19 cellular contexts compared by ENCODE assay signal in genomic region chr6:5442946-5443345, GRCh38.
DNase-seq lines count a peak whose midpoint lies in the region; ATAC-seq, FAIRE-seq and TF ChIP-seq lines count a peak whose summit lies in the region.
"Had no signal": no experiment of that assay in that cellular context is flagged by ENCODE, and none has a peak within 500 bp of the region (broad histone marks: within the 10 kb centered on the region; RNA-seq: fewer than 3 reads in every experiment).

No MANE protein-coding gene starts in this region.

- H3K27ac Mint-ChIP-seq in GM23338, result no peak overlapping the region
- H3K27ac Mint-ChIP-seq: CD8-positive, alpha-beta T cell had no signal

- no peaks in the 10 kb centered on the region for H3K36me3 ChIP-seq in IMR-90 (ENCODE audit: control insufficient read depth, insufficient read depth, low read length)
- H3K36me3 ChIP-seq in OCI-LY1 (ENCODE audit: insufficient read depth, low read length), result no peaks in the 10 kb centered on the region
- no peaks in the 10 kb centered on the region for H3K36me3 ChIP-seq in hepatocyte (replicated peaks; ENCODE audit: insufficient read depth, low read depth)
- no peaks in the 10 kb centered on the region for H3K36me3 ChIP-seq in GM23338 (ENCODE audit: insufficient read depth)
- H3K36me3 ChIP-seq in BE2C, result no peaks in the 10 kb centered on the region
- H3K36me3 ChIP-seq: BLaER1 had no signal

- no peaks in the 10 kb centered on the region for H3K9me2 ChIP-seq in OCI-LY1 (ENCODE audit: low read depth, low read length)
- no peaks in the 10 kb centered on the region for H3K9me2 ChIP-seq in hepatocyte (replicated peaks; ENCODE audit: insufficient read depth)
- no peaks in the 10 kb centered on the region for H3K9me2 ChIP-seq in GM23338 (ENCODE audit: insufficient read depth)

- no peak overlapping the region for H3K4me3 ChIP-seq in IMR-90 (ENCODE audit: insufficient read depth, low read depth, low read length)
- no peak overlapping the region for H3K4me3 ChIP-seq in OCI-LY1 (ENCODE audit: low read depth, low read length, poor library complexity, severe bottlenecking)
- no peak overlapping the region for H3K4me3 ChIP-seq in hepatocyte
- no peak overlapping the region for H3K4me3 ChIP-seq in GM23338
- H3K4me3 ChIP-seq in BE2C (ENCODE audit: low read depth, low read length), result no peak overlapping the region
- H3K4me3 ChIP-seq: BLaER1 had no signal

- H3K4me3 Mint-ChIP-seq in GM23338, result no peak overlapping the region
- H3K4me3 Mint-ChIP-seq: CD4-positive, CD25-positive, alpha-beta regulatory T cell; CD8-positive, alpha-beta T cell had no signal

- 0 out of 2 replicates have a peak overlapping the region, but pooled peaks have one; percentile 17 for H3K14ac ChIP-seq in IMR-90 (replicated peaks; ENCODE audit: low read depth, low read length)

- no peak for TF ChIP-seq RAD21 in IMR-90 (IDR thresholded peaks at IDR 0.05; ENCODE audit: low read length)

- no peak overlapping the region for H3K4ac ChIP-seq in IMR-90 (ENCODE audit: low read depth, low read length)

- H4K8ac ChIP-seq in IMR-90 (ENCODE audit: low read depth in 2 of 2, low read length in 2 of 2), result no peak overlapping the region

- H2BK5ac ChIP-seq in IMR-90 (ENCODE audit: low read depth, low read length, poor library complexity, severe bottlenecking), result no peak overlapping the region

- H3K23ac ChIP-seq in IMR-90 (ENCODE audit: low read depth, low read length), result no peak overlapping the region

- H4K20me1 ChIP-seq in IMR-90 (ENCODE audit: insufficient read depth, low read length) (no peaks in the 10 kb centered on the region), OCI-LY1 (ENCODE audit: insufficient read depth, low read length) (no peaks in the 10 kb centered on the region), hepatocyte (ENCODE audit: insufficient read depth, poor library complexity, severe bottlenecking) (no peaks in the 10 kb centered on the region), GM23338 (replicated peaks; ENCODE audit: insufficient read depth) (no peaks in the 10 kb centered on the region)
- H4K20me1 ChIP-seq: BLaER1 had no signal

- no CpG with 5 or more reads among the region's 2 CpGs for WGBS in IMR-90 (ENCODE audit: extremely low coverage in 2 of 2, insufficient read length in 1 of 2), 2 experiments
- WGBS in hepatocyte (ENCODE audit: low lambda C conversion rate, missing lambda C conversion rate), result 55% methylated on average over 2 of the region's 2 CpGs

- no peak overlapping the region for H2AK5ac ChIP-seq in IMR-90 (ENCODE audit: low read depth, low read length)

- no peaks in the 10 kb centered on the region for H3K27me3 ChIP-seq in IMR-90 (ENCODE audit: control insufficient read depth, insufficient read depth, low read length)
- H3K27me3 ChIP-seq in OCI-LY1 (ENCODE audit: insufficient read depth, low read length), result no peaks in the 10 kb centered on the region
- H3K27me3 ChIP-seq in hepatocyte, result no peaks in the 10 kb centered on the region
- no peaks in the 10 kb centered on the region for H3K27me3 ChIP-seq in GM23338 (ENCODE audit: insufficient read depth)
- H3K27me3 ChIP-seq in BE2C, result no peaks in the 10 kb centered on the region
- H3K27me3 ChIP-seq: BLaER1 had no signal

- H2AFZ ChIP-seq in IMR-90 (replicated peaks; ENCODE audit: low read length, poor library complexity), result no peak overlapping the region
- H2AFZ ChIP-seq in OCI-LY1 (ENCODE audit: low read length), result no peak overlapping the region
- no peak overlapping the region for H2AFZ ChIP-seq in hepatocyte
- H2AFZ ChIP-seq in GM23338, result no peak overlapping the region

- ATAC-seq in IMR-90 (ENCODE audit: low read depth), result no peak
- ATAC-seq in GM23338, result no peak
- ATAC-seq: CD8-positive, alpha-beta T cell had no signal

- intact Hi-C loops in IMR-90 (cut with micrococcal nuclease), result no loop called here

- peaks cover 33% of the 10 kb centered on the region for H3K4me1 Mint-ChIP-seq in GM23338

- POLR2A ChIA-PET in IMR-90 (lab: Charles Lee; ENCODE audit: unreplicated experiment), result no interaction called here

- H3K27ac ChIP-seq in IMR-90 (ENCODE audit: insufficient read depth, low read length) (no peak overlapping the region), OCI-LY1 (ENCODE audit: low read depth, low read length, poor library complexity, severe bottlenecking) (peak overlapping the region; percentile 82), hepatocyte (peak overlapping the region; percentile 70), GM23338 (ENCODE audit: low read depth) (no peak overlapping the region)
- H3K27ac ChIP-seq: BLaER1, C4-2B had no signal

- H3K4me1 ChIP-seq in IMR-90 (ENCODE audit: control insufficient read depth, insufficient read depth, low read length) (peaks cover 2% of the 10 kb centered on the region; the same call in 1 of the 2 replicates), OCI-LY1 (ENCODE audit: insufficient read depth, low read length, severe bottlenecking) (peaks cover 49% of the 10 kb centered on the region), hepatocyte (ENCODE audit: insufficient read depth) (peaks cover 4% of the 10 kb centered on the region), GM23338 (ENCODE audit: insufficient read depth) (peaks cover 18% of the 10 kb centered on the region), BE2C (no peaks in the 10 kb centered on the region)
- H3K4me1 ChIP-seq: BLaER1, Caco-2 had no signal

- no peaks in the 10 kb centered on the region for H3K9me3 Mint-ChIP-seq in GM23338
- H3K9me3 Mint-ChIP-seq: CD8-positive, alpha-beta T cell had no signal

- H3K4me2 ChIP-seq in IMR-90 (ENCODE audit: low read depth, low read length) (no peak overlapping the region), OCI-LY1 (ENCODE audit: low read length) (peak overlapping the region; percentile 23; the same call in 1 of the 2 replicates), hepatocyte (no peak overlapping the region), GM23338 (no peak overlapping the region)
- H3K4me2 ChIP-seq: BLaER1 had no signal

- H3K56ac ChIP-seq in IMR-90 (ENCODE audit: extremely low read depth, insufficient read depth, low read length), result no peak overlapping the region

- no peak overlapping the region for H2AK9ac ChIP-seq in IMR-90 (replicated peaks; ENCODE audit: low read depth, low read length, poor library complexity)

- H3K9me1 ChIP-seq in IMR-90 (ENCODE audit: insufficient read depth, low read length), result no peaks in the 10 kb centered on the region

- FAIRE-seq in frontal cortex (lab: Jason Lieb, UNC), result no peak
- FAIRE-seq: G401.6, GM12892, H1 had no signal

- no peak for TF ChIP-seq POLR2A in IMR-90 (IDR thresholded peaks at IDR 0.05; ENCODE audit: low read depth, low read length)

- no peaks in the 10 kb centered on the region for H3F3A ChIP-seq in OCI-LY1 (ENCODE audit: insufficient read depth, low read length)
- no peaks in the 10 kb centered on the region for H3F3A ChIP-seq in GM23338 (replicated peaks; ENCODE audit: low read depth)

- no peak overlapping the region for H2BK120ac ChIP-seq in IMR-90 (ENCODE audit: low read depth, low read length)

- no peak overlapping the region for H4K5ac ChIP-seq in IMR-90 (ENCODE audit: low read depth, low read length)

- H2BK20ac ChIP-seq in IMR-90 (ENCODE audit: low read depth, low read length), result no peak overlapping the region

- H3K9ac ChIP-seq in IMR-90 (ENCODE audit: low read depth, low read length), result no peak overlapping the region
- no peak overlapping the region for H3K9ac ChIP-seq in OCI-LY1 (ENCODE audit: low read length)
- H3K9ac ChIP-seq: BLaER1 had no signal

- H4K91ac ChIP-seq in IMR-90 (ENCODE audit: insufficient read depth, low read depth, low read length), result no peak overlapping the region

- no peak overlapping the region for H2BK15ac ChIP-seq in IMR-90 (ENCODE audit: low read depth, low read length)

- H3K27me3 Mint-ChIP-seq in GM23338 (ENCODE audit: insufficient read depth, low read depth, poor library complexity), result no peaks in the 10 kb centered on the region
- H3K27me3 Mint-ChIP-seq: CD4-positive, CD25-positive, alpha-beta regulatory T cell had no signal

- H3K18ac ChIP-seq in IMR-90 (ENCODE audit: low read depth, low read length), result no peak overlapping the region

- no peaks in the 10 kb centered on the region for H3K36me3 Mint-ChIP-seq in GM23338 (ENCODE audit: low read depth)

- peaks cover 4 to 5% of the 10 kb centered on the region in 2 experiments; a peak in 2 of 4 replicates for H3K79me1 ChIP-seq in IMR-90 (ENCODE audit: low read depth in 1 of 2, low read length in 2 of 2)

- in situ Hi-C loops in IMR-90 (cut with MboI; ENCODE audit: low sequenced_read_pairs), result no loop called here

- dilution Hi-C loops in IMR-90 (cut with HindIII; ENCODE audit: low sequenced_read_pairs, unreplicated experiment), result no loop called here

- no TSS peak for BruUV-seq in IMR-90 (replicated peaks; lab: Mats Ljungman, UMichigan)

- TF ChIP-seq CTCF in IMR-90 (conservative IDR thresholded peaks at IDR 0.05; ENCODE audit: low read depth, low read length) (no peak), OCI-LY1 (IDR thresholded peaks at IDR 0.05; ENCODE audit: low read length) (no peak), hepatocyte (IDR thresholded peaks at IDR 0.05; ENCODE audit: poor library complexity) (no peak), GM23338 (conservative IDR thresholded peaks at IDR 0.05; ENCODE audit: low read depth in 2 of 2) (no peak), BE2C (IDR thresholded peaks at IDR 0.05; ENCODE audit: low read depth, low read length) (no peak)

- H3K9me3 ChIP-seq in IMR-90 (ENCODE audit: control insufficient read depth, insufficient read depth, low read length) (no peaks in the 10 kb centered on the region), OCI-LY1 (ENCODE audit: low read length) (no peaks in the 10 kb centered on the region), hepatocyte (ENCODE audit: low read depth) (no peaks in the 10 kb centered on the region), BE2C (no peaks in the 10 kb centered on the region)
- H3K9me3 ChIP-seq: BLaER1, Caco-2 had no signal

- H3K79me2 ChIP-seq in OCI-LY1 (ENCODE audit: insufficient read depth, low read length) (no peaks in the 10 kb centered on the region), hepatocyte (no peaks in the 10 kb centered on the region), GM23338 (replicated peaks; ENCODE audit: insufficient read depth) (peaks cover 12% of the 10 kb centered on the region; the same call in 1 of the 2 replicates)

- CTCF ChIA-PET in IMR-90 (lab: Yijun Ruan, JAX), result interaction anchor here (2.0 kb wide), 1 partner anchor 20 kb away, joined by 6 read pairs; no protein-coding TSS in a partner anchor

- DNase-seq in IMR-90 (no peak), dermis microvascular lymphatic vessel endothelial cell (ENCODE audit: low read depth in 2 of 2) (peak; percentile 31 to 84), hepatocyte (ENCODE audit: low spot score) (peak; percentile 40), GM23338 (ENCODE audit: low spot score) (no peak), frontal cortex (ENCODE audit: low spot score in 2 of 2) (no peak), BE2C (no peak)
- DNase-seq: Caco-2; CD4-positive, CD25-positive, alpha-beta regulatory T cell; CD8-positive, alpha-beta T cell; DMS153; DND-41; H7; HCEC 1CT had no signal

TF ChIP-seq in IMR-90, 13 proteins besides CTCF, POLR2A, EP300 and RAD21:
- TF ChIP-seq CHD1 (IDR thresholded peaks at IDR 0.05; ENCODE audit: low read depth, low read length), result no peak
TF ChIP-seq in IMR-90: peak in this region for 0.

Comparison
In these comparisons a context has a peak if more than half of its experiments do, and no peak if none do; other contexts are left out.
1. DNase-seq: peak in dermis microvascular lymphatic vessel endothelial cell (2 of 2) and hepatocyte (single experiment); none in IMR-90 (single experiment), GM23338 (single experiment), frontal cortex (0 of 2) and BE2C (single experiment).
2. H3K27ac ChIP-seq: peak in OCI-LY1 (single experiment) and hepatocyte (single experiment); none in IMR-90 (single experiment) and GM23338 (single experiment).